1 cellular context compared by ENCODE assay signal in the genomic region with DNA sequence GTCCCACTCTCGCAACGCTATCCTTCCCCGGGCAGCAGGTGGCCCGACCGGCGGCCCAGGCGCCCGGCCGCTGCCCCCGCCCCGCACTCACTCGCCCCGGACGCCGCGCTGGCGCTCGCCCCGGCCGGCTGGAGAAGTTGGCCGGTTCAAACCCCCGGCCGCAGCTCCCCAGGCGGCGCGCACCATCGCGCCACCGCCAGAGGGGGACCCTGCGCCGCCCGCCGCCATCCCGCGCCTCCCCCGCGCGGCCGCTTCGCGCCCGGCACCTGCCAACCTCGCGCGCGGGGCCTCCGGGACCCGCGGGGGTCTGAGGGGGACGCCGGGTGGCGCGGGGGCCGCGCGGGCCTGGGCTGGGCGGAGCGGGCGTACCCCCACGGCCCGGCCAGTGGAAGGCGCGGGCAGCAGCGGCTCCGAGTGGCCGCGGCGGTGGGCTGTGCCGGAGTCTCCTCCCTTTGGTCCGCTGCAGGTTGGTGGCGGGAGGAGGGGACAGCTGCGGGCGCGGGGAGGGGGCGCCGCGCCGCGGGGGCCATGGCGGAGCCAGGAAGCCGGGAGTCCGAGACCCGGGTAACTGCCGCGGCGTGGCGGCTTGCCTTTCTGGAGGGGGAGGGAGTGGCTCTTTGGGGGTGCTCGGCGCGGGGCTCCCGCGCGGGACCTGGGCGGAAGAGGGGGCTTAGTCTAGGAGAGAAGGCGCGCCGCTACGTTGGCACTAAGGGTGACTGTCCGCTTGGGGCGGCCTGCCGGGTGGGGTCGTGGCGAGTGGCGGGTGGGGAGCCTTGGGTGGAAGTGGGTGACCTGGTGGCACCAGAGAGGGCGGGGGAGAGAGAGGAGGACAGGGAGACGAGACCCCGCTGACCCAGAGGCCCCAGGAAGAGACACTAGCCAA.
TF ChIP-seq lines count a peak whose summit lies in the region.

A gene (plus strand): TSS at position 434 of the 883 bp plus-strand sequence. CDS start 95 bp downstream, at position 529.
A gene (minus strand): TSS at position 139 of the 883 bp plus-strand sequence. CDS start 715 bp downstream, outside the sequence.

TF ChIP-seq in HepG2, 621 proteins besides CTCF, POLR2A, EP300 and RAD21 (continued from another document and continues in another):
- TF ChIP-seq, protein P1, sequence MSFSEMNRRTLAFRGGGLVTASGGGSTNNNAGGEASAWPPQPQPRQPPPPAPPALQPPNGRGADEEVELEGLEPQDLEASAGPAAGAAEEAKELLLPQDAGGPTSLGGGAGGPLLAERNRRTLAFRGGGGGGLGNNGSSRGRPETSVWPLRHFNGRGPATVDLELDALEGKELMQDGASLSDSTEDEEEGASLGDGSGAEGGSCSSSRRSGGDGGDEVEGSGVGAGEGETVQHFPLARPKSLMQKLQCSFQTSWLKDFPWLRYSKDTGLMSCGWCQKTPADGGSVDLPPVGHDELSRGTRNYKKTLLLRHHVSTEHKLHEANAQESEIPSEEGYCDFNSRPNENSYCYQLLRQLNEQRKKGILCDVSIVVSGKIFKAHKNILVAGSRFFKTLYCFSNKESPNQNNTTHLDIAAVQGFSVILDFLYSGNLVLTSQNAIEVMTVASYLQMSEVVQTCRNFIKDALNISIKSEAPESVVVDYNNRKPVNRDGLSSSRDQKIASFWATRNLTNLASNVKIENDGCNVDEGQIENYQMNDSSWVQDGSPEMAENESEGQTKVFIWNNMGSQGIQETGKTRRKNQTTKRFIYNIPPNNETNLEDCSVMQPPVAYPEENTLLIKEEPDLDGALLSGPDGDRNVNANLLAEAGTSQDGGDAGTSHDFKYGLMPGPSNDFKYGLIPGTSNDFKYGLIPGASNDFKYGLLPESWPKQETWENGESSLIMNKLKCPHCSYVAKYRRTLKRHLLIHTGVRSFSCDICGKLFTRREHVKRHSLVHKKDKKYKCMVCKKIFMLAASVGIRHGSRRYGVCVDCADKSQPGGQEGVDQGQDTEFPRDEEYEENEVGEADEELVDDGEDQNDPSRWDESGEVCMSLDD (CRISPR knock-in tag; IDR thresholded peaks at IDR 0.05; ENCODE audit: borderline replicate concordance): peak; percentile 12; the same call in 1 of the 2 replicates
- TF ChIP-seq ZNF441 (CRISPR knock-in tag; IDR thresholded peaks at IDR 0.05; ENCODE audit: borderline replicate concordance) (peak; percentile 25; the same call in 1 of the 2 replicates), ZFP1 (CRISPR knock-in tag; IDR thresholded peaks at IDR 0.05) (no peak), ZNF567 (CRISPR knock-in tag; IDR thresholded peaks at IDR 0.05; ENCODE audit: borderline replicate concordance) (0 out of 2 replicates have a peak, but pooled peaks have one; percentile 22), ZNF296 (CRISPR knock-in tag; conservative IDR thresholded peaks at IDR 0.05) (0 out of 2 replicates have a peak, but pooled peaks have one; percentile 37), HNRNPLL (IDR thresholded peaks at IDR 0.05; ENCODE audit: low read depth, low read length, poor library complexity, severe bottlenecking) (peak; percentile 41), KAT7 (CRISPR knock-in tag; IDR thresholded peaks at IDR 0.05; ENCODE audit: borderline replicate concordance) (no peak; the same call in 1 of the 2 replicates), MATR3 (CRISPR knock-in tag; IDR thresholded peaks at IDR 0.05) (no peak), TGIF2 (CRISPR knock-in tag; IDR thresholded peaks at IDR 0.05) (0 out of 2 replicates have a peak, but pooled peaks have one; percentile 39), MIER3 (CRISPR knock-in tag; IDR thresholded peaks at IDR 0.05; ENCODE audit: borderline replicate concordance) (no peak), SRSF1 (optimal IDR thresholded peaks at IDR 0.05; ENCODE audit: low read depth, low read length) (peak; percentile 44), ZNF703 (CRISPR knock-in tag; IDR thresholded peaks at IDR 0.05; ENCODE audit: borderline replicate concordance) (no peak), AGO2 (optimal IDR thresholded peaks at IDR 0.05; ENCODE audit: low read depth, low read length) (peak; percentile 30), MEIS2 (CRISPR knock-in tag; IDR thresholded peaks at IDR 0.05) (peak; percentile 44; the same call in 1 of the 2 replicates), FOXA1 (IDR thresholded peaks at IDR 0.05) (no peak), FOXA1 (CRISPR knock-in tag; IDR thresholded peaks at IDR 0.05) (no peak), MAF1 (CRISPR knock-in tag; IDR thresholded peaks at IDR 0.05; ENCODE audit: borderline replicate concordance) (no peak), PCBP1 (IDR thresholded peaks at IDR 0.05; ENCODE audit: borderline replicate concordance, low read depth, low read length) (peak; percentile 56; the same call in 1 of the 2 replicates), ZNF160 (CRISPR knock-in tag; IDR thresholded peaks at IDR 0.05) (0 out of 2 replicates have a peak, but pooled peaks have one; percentile 23), RXRA (CRISPR knock-in tag; IDR thresholded peaks at IDR 0.05) (peak; percentile 43; the same call in 1 of the 2 replicates), NFE2L2 (IDR thresholded peaks at IDR 0.05; ENCODE audit: low read length) (no peak), SAFB2 (CRISPR knock-in tag; IDR thresholded peaks at IDR 0.05; ENCODE audit: borderline replicate concordance, low read depth) (no peak), ZNF274 (CRISPR knock-in tag; IDR thresholded peaks at IDR 0.05) (0 out of 2 replicates have a peak, but pooled peaks have one; percentile 31), ZSCAN30 (CRISPR knock-in tag; IDR thresholded peaks at IDR 0.05) (no peak; the same call in 1 of the 2 replicates), NFYB (CRISPR knock-in tag; IDR thresholded peaks at IDR 0.05) (peak; percentile 11; the same call in 1 of the 2 replicates)
- TF ChIP-seq, protein P2, sequence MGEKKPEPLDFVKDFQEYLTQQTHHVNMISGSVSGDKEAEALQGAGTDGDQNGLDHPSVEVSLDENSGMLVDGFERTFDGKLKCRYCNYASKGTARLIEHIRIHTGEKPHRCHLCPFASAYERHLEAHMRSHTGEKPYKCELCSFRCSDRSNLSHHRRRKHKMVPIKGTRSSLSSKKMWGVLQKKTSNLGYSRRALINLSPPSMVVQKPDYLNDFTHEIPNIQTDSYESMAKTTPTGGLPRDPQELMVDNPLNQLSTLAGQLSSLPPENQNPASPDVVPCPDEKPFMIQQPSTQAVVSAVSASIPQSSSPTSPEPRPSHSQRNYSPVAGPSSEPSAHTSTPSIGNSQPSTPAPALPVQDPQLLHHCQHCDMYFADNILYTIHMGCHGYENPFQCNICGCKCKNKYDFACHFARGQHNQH (CRISPR knock-in tag; IDR thresholded peaks at IDR 0.05): peak; percentile 32; the same call in 1 of the 2 replicates
- TF ChIP-seq, protein P3, sequence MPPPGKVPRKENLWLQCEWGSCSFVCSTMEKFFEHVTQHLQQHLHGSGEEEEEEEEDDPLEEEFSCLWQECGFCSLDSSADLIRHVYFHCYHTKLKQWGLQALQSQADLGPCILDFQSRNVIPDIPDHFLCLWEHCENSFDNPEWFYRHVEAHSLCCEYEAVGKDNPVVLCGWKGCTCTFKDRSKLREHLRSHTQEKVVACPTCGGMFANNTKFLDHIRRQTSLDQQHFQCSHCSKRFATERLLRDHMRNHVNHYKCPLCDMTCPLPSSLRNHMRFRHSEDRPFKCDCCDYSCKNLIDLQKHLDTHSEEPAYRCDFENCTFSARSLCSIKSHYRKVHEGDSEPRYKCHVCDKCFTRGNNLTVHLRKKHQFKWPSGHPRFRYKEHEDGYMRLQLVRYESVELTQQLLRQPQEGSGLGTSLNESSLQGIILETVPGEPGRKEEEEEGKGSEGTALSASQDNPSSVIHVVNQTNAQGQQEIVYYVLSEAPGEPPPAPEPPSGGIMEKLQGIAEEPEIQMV (CRISPR knock-in tag; IDR thresholded peaks at IDR 0.05; ENCODE audit: low read depth): peak; percentile 94
- TF ChIP-seq, protein P4, sequence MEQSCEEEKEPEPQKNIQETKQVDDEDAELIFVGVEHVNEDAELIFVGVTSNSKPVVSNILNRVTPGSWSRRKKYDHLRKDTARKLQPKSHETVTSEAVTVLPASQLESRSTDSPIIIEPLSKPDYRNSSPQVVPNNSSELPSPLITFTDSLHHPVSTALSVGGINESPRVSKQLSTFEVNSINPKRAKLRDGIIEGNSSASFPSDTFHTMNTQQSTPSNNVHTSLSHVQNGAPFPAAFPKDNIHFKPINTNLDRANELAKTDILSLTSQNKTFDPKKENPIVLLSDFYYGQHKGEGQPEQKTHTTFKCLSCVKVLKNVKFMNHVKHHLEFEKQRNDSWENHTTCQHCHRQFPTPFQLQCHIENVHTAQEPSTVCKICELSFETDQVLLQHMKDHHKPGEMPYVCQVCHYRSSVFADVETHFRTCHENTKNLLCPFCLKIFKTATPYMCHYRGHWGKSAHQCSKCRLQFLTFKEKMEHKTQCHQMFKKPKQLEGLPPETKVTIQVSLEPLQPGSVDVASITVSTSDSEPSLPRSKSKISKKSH (CRISPR knock-in tag; IDR thresholded peaks at IDR 0.05; ENCODE audit: borderline replicate concordance): 0 out of 2 replicates have a peak, but pooled peaks have one; percentile 36
- TF ChIP-seq, protein P5, sequence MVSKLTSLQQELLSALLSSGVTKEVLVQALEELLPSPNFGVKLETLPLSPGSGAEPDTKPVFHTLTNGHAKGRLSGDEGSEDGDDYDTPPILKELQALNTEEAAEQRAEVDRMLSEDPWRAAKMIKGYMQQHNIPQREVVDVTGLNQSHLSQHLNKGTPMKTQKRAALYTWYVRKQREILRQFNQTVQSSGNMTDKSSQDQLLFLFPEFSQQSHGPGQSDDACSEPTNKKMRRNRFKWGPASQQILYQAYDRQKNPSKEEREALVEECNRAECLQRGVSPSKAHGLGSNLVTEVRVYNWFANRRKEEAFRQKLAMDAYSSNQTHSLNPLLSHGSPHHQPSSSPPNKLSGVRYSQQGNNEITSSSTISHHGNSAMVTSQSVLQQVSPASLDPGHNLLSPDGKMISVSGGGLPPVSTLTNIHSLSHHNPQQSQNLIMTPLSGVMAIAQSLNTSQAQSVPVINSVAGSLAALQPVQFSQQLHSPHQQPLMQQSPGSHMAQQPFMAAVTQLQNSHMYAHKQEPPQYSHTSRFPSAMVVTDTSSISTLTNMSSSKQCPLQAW (CRISPR knock-in tag; IDR thresholded peaks at IDR 0.05): no peak
- TF ChIP-seq, protein P6, sequence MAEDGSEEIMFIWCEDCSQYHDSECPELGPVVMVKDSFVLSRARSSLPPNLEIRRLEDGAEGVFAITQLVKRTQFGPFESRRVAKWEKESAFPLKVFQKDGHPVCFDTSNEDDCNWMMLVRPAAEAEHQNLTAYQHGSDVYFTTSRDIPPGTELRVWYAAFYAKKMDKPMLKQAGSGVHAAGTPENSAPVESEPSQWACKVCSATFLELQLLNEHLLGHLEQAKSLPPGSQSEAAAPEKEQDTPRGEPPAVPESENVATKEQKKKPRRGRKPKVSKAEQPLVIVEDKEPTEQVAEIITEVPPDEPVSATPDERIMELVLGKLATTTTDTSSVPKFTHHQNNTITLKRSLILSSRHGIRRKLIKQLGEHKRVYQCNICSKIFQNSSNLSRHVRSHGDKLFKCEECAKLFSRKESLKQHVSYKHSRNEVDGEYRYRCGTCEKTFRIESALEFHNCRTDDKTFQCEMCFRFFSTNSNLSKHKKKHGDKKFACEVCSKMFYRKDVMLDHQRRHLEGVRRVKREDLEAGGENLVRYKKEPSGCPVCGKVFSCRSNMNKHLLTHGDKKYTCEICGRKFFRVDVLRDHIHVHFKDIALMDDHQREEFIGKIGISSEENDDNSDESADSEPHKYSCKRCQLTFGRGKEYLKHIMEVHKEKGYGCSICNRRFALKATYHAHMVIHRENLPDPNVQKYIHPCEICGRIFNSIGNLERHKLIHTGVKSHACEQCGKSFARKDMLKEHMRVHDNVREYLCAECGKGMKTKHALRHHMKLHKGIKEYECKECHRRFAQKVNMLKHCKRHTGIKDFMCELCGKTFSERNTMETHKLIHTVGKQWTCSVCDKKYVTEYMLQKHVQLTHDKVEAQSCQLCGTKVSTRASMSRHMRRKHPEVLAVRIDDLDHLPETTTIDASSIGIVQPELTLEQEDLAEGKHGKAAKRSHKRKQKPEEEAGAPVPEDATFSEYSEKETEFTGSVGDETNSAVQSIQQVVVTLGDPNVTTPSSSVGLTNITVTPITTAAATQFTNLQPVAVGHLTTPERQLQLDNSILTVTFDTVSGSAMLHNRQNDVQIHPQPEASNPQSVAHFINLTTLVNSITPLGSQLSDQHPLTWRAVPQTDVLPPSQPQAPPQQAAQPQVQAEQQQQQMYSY (CRISPR knock-in tag; IDR thresholded peaks at IDR 0.05): no peak
- TF ChIP-seq, protein P7, sequence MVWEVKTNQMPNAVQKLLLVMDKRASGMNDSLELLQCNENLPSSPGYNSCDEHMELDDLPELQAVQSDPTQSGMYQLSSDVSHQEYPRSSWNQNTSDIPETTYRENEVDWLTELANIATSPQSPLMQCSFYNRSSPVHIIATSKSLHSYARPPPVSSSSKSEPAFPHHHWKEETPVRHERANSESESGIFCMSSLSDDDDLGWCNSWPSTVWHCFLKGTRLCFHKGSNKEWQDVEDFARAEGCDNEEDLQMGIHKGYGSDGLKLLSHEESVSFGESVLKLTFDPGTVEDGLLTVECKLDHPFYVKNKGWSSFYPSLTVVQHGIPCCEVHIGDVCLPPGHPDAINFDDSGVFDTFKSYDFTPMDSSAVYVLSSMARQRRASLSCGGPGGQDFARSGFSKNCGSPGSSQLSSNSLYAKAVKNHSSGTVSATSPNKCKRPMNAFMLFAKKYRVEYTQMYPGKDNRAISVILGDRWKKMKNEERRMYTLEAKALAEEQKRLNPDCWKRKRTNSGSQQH (CRISPR knock-in tag; IDR thresholded peaks at IDR 0.05; ENCODE audit: low read depth): no peak
- TF ChIP-seq, protein P8, sequence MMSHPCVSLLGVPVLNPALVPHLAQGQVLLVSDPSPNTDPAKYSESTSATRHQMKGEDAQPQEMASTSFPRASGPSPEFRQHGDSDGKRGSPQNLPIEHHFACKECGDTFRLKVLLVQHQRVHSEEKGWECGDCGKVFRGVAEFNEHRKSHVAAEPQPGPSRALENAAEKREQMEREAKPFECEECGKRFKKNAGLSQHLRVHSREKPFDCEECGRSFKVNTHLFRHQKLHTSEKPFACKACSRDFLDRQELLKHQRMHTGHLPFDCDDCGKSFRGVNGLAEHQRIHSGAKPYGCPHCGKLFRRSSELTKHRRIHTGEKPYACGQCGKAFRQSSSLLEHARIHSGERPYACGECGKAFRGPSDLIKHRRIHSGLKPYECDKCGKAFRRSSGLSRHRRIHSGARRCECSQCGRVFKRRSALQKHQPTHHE (CRISPR knock-in tag; IDR thresholded peaks at IDR 0.05; ENCODE audit: borderline replicate concordance): 0 out of 2 replicates have a peak, but pooled peaks have one; percentile 25
